ENCODE assay signal across 15 cellular contexts in genomic region chr18:35406666-35407065, GRCh38. TPM values are rescaled to one million over a fixed set of nuclear protein-coding genes. Genes with fewer than 3 reads are reported as not detected.
DNase-seq lines count a peak whose midpoint lies in the region; TF ChIP-seq lines count a peak whose summit lies in the region.
"Had no signal": no experiment of that assay in that cellular context is flagged by ENCODE, and none has a peak within 500 bp of the region (broad histone marks: within the 10 kb centered on the region; RNA-seq: fewer than 3 reads in every experiment).

No MANE protein-coding gene starts in this region.

- H2BK5ac ChIP-seq in trophoblast cell (ENCODE audit: low read depth, low read length, poor library complexity) = no peak overlapping the region

- no peak overlapping the region for H4K91ac ChIP-seq in trophoblast cell (ENCODE audit: low read depth, low read length)

- DNase-seq in ELF-1 (ENCODE audit: low read depth, low spot score) (peak; percentile 19), PC-9 (peak; percentile 35 to 70), epithelial cell of esophagus (ENCODE audit: low read depth) (peak; percentile 83), trophoblast cell (peak; percentile 67 to 80), NCI-H2107 (lab: John Stamatoyannopoulos, UW) (no peak), NCI-H2107 treated with DMSO at 0.1 percent for 48 hours (lab: John Stamatoyannopoulos, UW; ENCODE audit: unreplicated experiment) (no peak)
- DNase-seq in activated CD4-positive, CD25-positive, alpha-beta regulatory T cell (lab: John Stamatoyannopoulos, UW) = no peak
- DNase-seq: CD4-positive, alpha-beta T cell; EL; H7; Kasumi-1; NCI-H1930; NCI-H526 treated with DMSO at 0.1 percent for 48 hours; NK-92 treated with Interleukin-12 subunit alpha and Interleukin-12 subunit beta, amount 100 ng/mL, for 24 hours had no signal

- TF ChIP-seq CTCF in PC-9 (conservative IDR thresholded peaks at IDR 0.05) (no peak), epithelial cell of esophagus (IDR thresholded peaks at IDR 0.05; ENCODE audit: insufficient read depth, low read depth, low read length, missing control alignments) (no peak)

- no peaks in the 10 kb centered on the region; the same call in 1 of the 2 replicates for H3F3A ChIP-seq in PC-9 (ENCODE audit: insufficient read depth, low read depth)

- H3K9me2 ChIP-seq in PC-9 (ENCODE audit: insufficient read depth) = no peaks in the 10 kb centered on the region

- no peak overlapping the region for H2AK5ac ChIP-seq in trophoblast cell (ENCODE audit: low read length)

- H3K9me3 ChIP-seq in PC-9 (ENCODE audit: insufficient read depth, low read depth) (no peaks in the 10 kb centered on the region), trophoblast cell (ENCODE audit: insufficient read depth, low read depth, low read length) (peaks cover 4% of the 10 kb centered on the region)
- H3K9me3 ChIP-seq: Peyer's patch had no signal

- CTCF ChIA-PET in PC-9 (lab: Charles Lee) = no interaction called here

- H4K20me1 ChIP-seq in PC-9 (ENCODE audit: insufficient read depth) = no peaks in the 10 kb centered on the region

- H3K4me1 ChIP-seq in PC-9 (replicated peaks; ENCODE audit: insufficient read depth) = peaks cover 44% of the 10 kb centered on the region
- H3K4me1 ChIP-seq in trophoblast cell (ENCODE audit: control insufficient read depth in 1 of 2, insufficient read depth in 2 of 2, low read length in 2 of 2) = peaks cover 2% of the 10 kb centered on the region in 2 experiments

- H3K23ac ChIP-seq in trophoblast cell (ENCODE audit: low read length) = no peak overlapping the region

- peaks cover 5% of the 10 kb centered on the region for H3K79me1 ChIP-seq in trophoblast cell (ENCODE audit: low read length)

- H3K4me2 ChIP-seq in PC-9 (peak overlapping the region; percentile 46), trophoblast cell (ENCODE audit: low read length) (peak overlapping the region; percentile 14)

- H3K27ac ChIP-seq in PC-9 = no peak overlapping the region
- no peak overlapping the region for H3K27ac ChIP-seq in trophoblast cell (ENCODE audit: low read depth, low read length)
- H3K27ac ChIP-seq: Peyer's patch had no signal

- no peak overlapping the region for H2BK120ac ChIP-seq in trophoblast cell (ENCODE audit: insufficient read depth, low read length, poor library complexity)

- H4K12ac ChIP-seq in trophoblast cell (ENCODE audit: low read depth, low read length) = no peak overlapping the region

- H3K79me2 ChIP-seq in PC-9 (ENCODE audit: low read depth) (no peaks in the 10 kb centered on the region), trophoblast cell (ENCODE audit: control insufficient read depth, insufficient read depth, low read length, poor library complexity) (no peaks in the 10 kb centered on the region)

- H3K4me3 ChIP-seq in PC-9 = no peak overlapping the region
- no peak overlapping the region for H3K4me3 ChIP-seq in epithelial cell of esophagus (ENCODE audit: low read length)
- no peak overlapping the region for H3K4me3 ChIP-seq in trophoblast cell (ENCODE audit: low read depth, low read length)
- H3K4me3 ChIP-seq: Peyer's patch had no signal

- H3K27me3 ChIP-seq in PC-9 (ENCODE audit: insufficient read depth, low read depth) = no peaks in the 10 kb centered on the region
- no peaks in the 10 kb centered on the region for H3K27me3 ChIP-seq in trophoblast cell (ENCODE audit: insufficient read depth, low read length)
- H3K27me3 ChIP-seq: Peyer's patch had no signal

- H3K18ac ChIP-seq in trophoblast cell (ENCODE audit: low read length) = no peak overlapping the region

- POLR2A ChIA-PET in PC-9 (lab: Charles Lee; ENCODE audit: unreplicated experiment) = no interaction called here

- H3K9ac ChIP-seq in trophoblast cell (ENCODE audit: low read length) = no peak overlapping the region

- no TSS peak for BruUV-seq in PC-9 (replicated peaks; lab: Mats Ljungman, UMichigan)

- no peak overlapping the region for H2AFZ ChIP-seq in PC-9
- H2AFZ ChIP-seq in trophoblast cell (ENCODE audit: insufficient read depth, low read length, poor library complexity) = no peak overlapping the region

- intact Hi-C loops in PC-9 (cut with micrococcal nuclease; ENCODE audit: unreplicated experiment) = loop anchor here (2.0 to 5.0 kb wide), 5 partner anchors 51 to 350 kb away; no protein-coding TSS in a partner anchor

- H4K8ac ChIP-seq in trophoblast cell (ENCODE audit: low read depth, low read length) = no peak overlapping the region

- no peak overlapping the region for H3K4ac ChIP-seq in trophoblast cell (ENCODE audit: low read depth, low read length)

- H3K14ac ChIP-seq in trophoblast cell (ENCODE audit: low read length) = no peak overlapping the region

- no peak overlapping the region for H2BK12ac ChIP-seq in trophoblast cell (ENCODE audit: low read length)

- no CpG with 5 or more reads among the region's 6 CpGs for WGBS in trophoblast cell (ENCODE audit: extremely low coverage, insufficient coverage, insufficient read length)

- no peaks in the 10 kb centered on the region for H3K36me3 ChIP-seq in PC-9 (ENCODE audit: low read depth)
- H3K36me3 ChIP-seq in trophoblast cell (ENCODE audit: control insufficient read depth in 1 of 2, insufficient read depth in 2 of 2, low read length in 2 of 2) = no peaks in the 10 kb centered on the region
- H3K36me3 ChIP-seq: Peyer's patch had no signal

RNA-seq across cellular contexts. Expression of gene ZNF396, which starts 29.5 kb away (rescaled TPM):
- total RNA-seq in PC-9 (2021) = 1.9 and 2.0 TPM in 2 replicates
- 0.77 and 0.89 TPM in 2 replicates for polyA plus RNA-seq in trophoblast cell (2013)

Comparison
In these comparisons a context has a peak if more than half of its experiments do, and no peak if none do; other contexts are left out.
1. DNase-seq: peak in ELF-1 (single experiment), PC-9 (2 of 2), epithelial cell of esophagus (single experiment) and trophoblast cell (2 of 2); none in activated CD4-positive, CD25-positive, alpha-beta regulatory T cell (0 of 4), NCI-H2107 (single experiment) and NCI-H2107 treated with DMSO at 0.1 percent for 48 hours (single experiment).